In genomic region chr5:179762079-179762780, GRCh38 we compare ENCODE assay signal across 8 cellular contexts. TPM values are rescaled to one million over a fixed set of nuclear protein-coding genes. Genes with fewer than 3 reads are reported as not detected.
DNase-seq lines count a peak whose midpoint lies in the region; ATAC-seq and TF ChIP-seq lines count a peak whose summit lies in the region.

No MANE protein-coding gene starts in this region.

- TF ChIP-seq CTCF in NB4 (IDR thresholded peaks at IDR 0.05; ENCODE audit: low read depth, low read length) (no peak), testis (IDR thresholded peaks at IDR 0.05) (no peak)

- H3K4me1 Mint-ChIP-seq in activated naive CD4-positive, alpha-beta T cell treated with anti-CD3 and anti-CD28 coated beads, Interleukin-2, amount 50 U/mL, for 24 hours = peaks cover 58% of the 10 kb centered on the region

- H3K9me3 Mint-ChIP-seq in activated naive CD4-positive, alpha-beta T cell treated with anti-CD3 and anti-CD28 coated beads, Interleukin-2, amount 50 U/mL, for 24 hours = no peaks in the 10 kb centered on the region

- no peak for DNase-seq in Right ventricle myocardium superior
- no peak for DNase-seq in Right ventricle myocardium inferior (ENCODE audit: missing footprints)
- DNase-seq in NB4 (ENCODE audit: low read depth) = peak; percentile 75
- peak; percentile 52 for DNase-seq in left lobe of liver (ENCODE audit: low spot score)
- DNase-seq in aorta = peak; percentile 38 to 61
- DNase-seq in testis = no peak
- no peak for DNase-seq in NCI-H187 (lab: John Stamatoyannopoulos, UW)

- ATAC-seq in Right ventricle myocardium superior (ENCODE audit: poor library complexity) (peak; percentile 11), Right ventricle myocardium inferior (no peak), left lobe of liver (peak; percentile 54), aorta (ENCODE audit: low FRiP score) (peak; percentile 27)

- TF ChIP-seq POLR2A in NB4 (IDR thresholded peaks at IDR 0.05; ENCODE audit: extremely low read depth, insufficient read length) = no peak
- TF ChIP-seq POLR2A in testis (IDR thresholded peaks at IDR 0.05) = no peak

- H3K27ac Mint-ChIP-seq in activated naive CD4-positive, alpha-beta T cell treated with anti-CD3 and anti-CD28 coated beads, Interleukin-2, amount 50 U/mL, for 24 hours = peak overlapping the region; percentile 46

- H3K4me3 Mint-ChIP-seq in activated naive CD4-positive, alpha-beta T cell treated with anti-CD3 and anti-CD28 coated beads, Interleukin-2, amount 50 U/mL, for 24 hours = no peak overlapping the region

- H3K9me3 ChIP-seq in aorta (ENCODE audit: control insufficient read depth, low read length) = no peaks in the 10 kb centered on the region
- no peaks in the 10 kb centered on the region for H3K9me3 ChIP-seq in testis

- H3K27ac ChIP-seq in aorta (ENCODE audit: low read depth in 1 of 2, low read length in 2 of 2) (peak overlapping the region in 1 of 2 donors; percentile 61), testis (peak overlapping the region in 1 of 2 donors; percentile 32)

- WGBS in aorta, 2 donors = 54 to 57% methylated on average over 10 of the region's 10 CpGs
- WGBS in testis, 2 donors = 39 to 54% methylated on average over 10 of the region's 10 CpGs

- intact Hi-C loops in Right ventricle myocardium superior (cut with DNase I) (no loop called here), Right ventricle myocardium inferior (cut with DNase I) (loop anchor here (2.0 to 5.0 kb wide), 2 partner anchors 35 to 145 kb away; partner anchors contain the start of gene TBC1D9B), aorta (cut with DNase I) (loop anchor here (2.0 to 5.0 kb wide), 2 partner anchors 29 to 35 kb away; partner anchors contain the start of gene MAML1 (in 1 of the 2)), testis (cut with DNase I; ENCODE audit: low total_unique reads) (no loop called here)

- H3K36me3 ChIP-seq in aorta (ENCODE audit: control insufficient read depth in 1 of 2, insufficient read depth in 2 of 2, low read length in 1 of 2) = no peaks in the 10 kb centered on the region
- no peaks in the 10 kb centered on the region for H3K36me3 ChIP-seq in testis (ENCODE audit: low read depth, missing control alignments)

- H3K4me1 ChIP-seq in aorta (ENCODE audit: control insufficient read depth in 1 of 2, insufficient read depth in 2 of 2, low read length in 2 of 2) = peaks cover 0 to 3% of the 10 kb centered on the region in 2 donors
- peaks cover 21% of the 10 kb centered on the region for H3K4me1 ChIP-seq in testis

- no peaks in the 10 kb centered on the region for H3K27me3 Mint-ChIP-seq in activated naive CD4-positive, alpha-beta T cell treated with anti-CD3 and anti-CD28 coated beads, Interleukin-2, amount 50 U/mL, for 24 hours

- H3K27me3 ChIP-seq in aorta (ENCODE audit: control insufficient read depth in 1 of 2, insufficient read depth in 2 of 2, low read length in 1 of 2) (no peaks in the 10 kb centered on the region), testis (no peaks in the 10 kb centered on the region)

- peaks cover 3% of the 10 kb centered on the region for H3K36me3 Mint-ChIP-seq in activated naive CD4-positive, alpha-beta T cell treated with anti-CD3 and anti-CD28 coated beads, Interleukin-2, amount 50 U/mL, for 24 hours

- H3K4me3 ChIP-seq in NB4 (ENCODE audit: low read depth, low read length) (no peak overlapping the region), aorta (ENCODE audit: low read length in 2 of 2) (no peak overlapping the region), testis (no peak overlapping the region)

RNA-seq across cellular contexts. Expression of gene MAML1, which starts 29.6 kb away (rescaled TPM):
- total RNA-seq in Right ventricle myocardium superior (10.4 TPM), Right ventricle myocardium inferior (11.1 TPM), left lobe of liver (7.3 TPM), aorta (10 to 100 TPM; 26.1 to 35.3 TPM), testis (10 to 100 TPM; 52.5 to 60.7 TPM)
- polyA plus RNA-seq in aorta (10 to 100 TPM in 1 of 2 donors, 1 to 10 TPM in 1; 7.0 to 12.1 TPM), testis (ENCODE audit: insufficient read depth, low read depth, low replicate concordance) (23.5 TPM)

RNA-seq across cellular contexts. Expression of gene LTC4S, which starts 31.6 kb away (rescaled TPM):
- total RNA-seq in Right ventricle myocardium superior = 7.6 TPM
- 10.3 TPM for total RNA-seq in Right ventricle myocardium inferior
- 2.6 TPM for total RNA-seq in left lobe of liver
- total RNA-seq in aorta = 10 to 100 TPM; 16.1 to 34.7 TPM
- polyA plus RNA-seq in aorta = 1 to 10 TPM; 6.6 to 9.3 TPM
- total RNA-seq in testis = 10 to 100 TPM in 1 of 2 donors, 1 to 10 TPM in 1; 3.7 to 10.3 TPM
- 4.8 TPM for polyA plus RNA-seq in testis (ENCODE audit: insufficient read depth, low read depth, low replicate concordance)

RNA-seq across cellular contexts. Expression of gene MGAT4B, which starts 44.4 kb away (rescaled TPM):
- total RNA-seq in Right ventricle myocardium superior (93.3 TPM), Right ventricle myocardium inferior (98.9 TPM), left lobe of liver (192 TPM), aorta (10 to 100 TPM; 56.0 to 78.8 TPM), testis (100 to 1,000 TPM; 149 to 152 TPM)
- polyA plus RNA-seq in aorta (10 to 100 TPM; 74.6 to 77.3 TPM), testis (ENCODE audit: insufficient read depth, low read depth, low replicate concordance) (67.9 TPM)

RNA-seq across cellular contexts. Expression of gene SQSTM1, which starts 58.5 kb away (rescaled TPM):
- total RNA-seq in Right ventricle myocardium superior = 437 TPM
- total RNA-seq in Right ventricle myocardium inferior = 407 TPM
- total RNA-seq in left lobe of liver = 361 TPM
- total RNA-seq in aorta = 100 to 1,000 TPM; 333 to 404 TPM
- 100 to 1,000 TPM; 152 to 358 TPM for polyA plus RNA-seq in aorta
- 100 to 1,000 TPM; 192 to 255 TPM for total RNA-seq in testis
- polyA plus RNA-seq in testis (ENCODE audit: insufficient read depth, low read depth, low replicate concordance) = 165 TPM

Comparison
In these comparisons a context has a peak if more than half of its experiments do, and no peak if none do; other contexts are left out.
1. intact Hi-C loops: an anchor here in Right ventricle myocardium inferior (2.0 to 5.0 kb wide) and aorta (2.0 to 5.0 kb wide); none called in Right ventricle myocardium superior and testis.
2. DNase-seq: peak in NB4 (single experiment), left lobe of liver (single experiment) and aorta (2 of 2); none in Right ventricle myocardium superior (single experiment), Right ventricle myocardium inferior (single experiment), testis (single experiment) and NCI-H187 (0 of 2).